ENCODE assay signal across 1 cellular context in the genomic region with DNA sequence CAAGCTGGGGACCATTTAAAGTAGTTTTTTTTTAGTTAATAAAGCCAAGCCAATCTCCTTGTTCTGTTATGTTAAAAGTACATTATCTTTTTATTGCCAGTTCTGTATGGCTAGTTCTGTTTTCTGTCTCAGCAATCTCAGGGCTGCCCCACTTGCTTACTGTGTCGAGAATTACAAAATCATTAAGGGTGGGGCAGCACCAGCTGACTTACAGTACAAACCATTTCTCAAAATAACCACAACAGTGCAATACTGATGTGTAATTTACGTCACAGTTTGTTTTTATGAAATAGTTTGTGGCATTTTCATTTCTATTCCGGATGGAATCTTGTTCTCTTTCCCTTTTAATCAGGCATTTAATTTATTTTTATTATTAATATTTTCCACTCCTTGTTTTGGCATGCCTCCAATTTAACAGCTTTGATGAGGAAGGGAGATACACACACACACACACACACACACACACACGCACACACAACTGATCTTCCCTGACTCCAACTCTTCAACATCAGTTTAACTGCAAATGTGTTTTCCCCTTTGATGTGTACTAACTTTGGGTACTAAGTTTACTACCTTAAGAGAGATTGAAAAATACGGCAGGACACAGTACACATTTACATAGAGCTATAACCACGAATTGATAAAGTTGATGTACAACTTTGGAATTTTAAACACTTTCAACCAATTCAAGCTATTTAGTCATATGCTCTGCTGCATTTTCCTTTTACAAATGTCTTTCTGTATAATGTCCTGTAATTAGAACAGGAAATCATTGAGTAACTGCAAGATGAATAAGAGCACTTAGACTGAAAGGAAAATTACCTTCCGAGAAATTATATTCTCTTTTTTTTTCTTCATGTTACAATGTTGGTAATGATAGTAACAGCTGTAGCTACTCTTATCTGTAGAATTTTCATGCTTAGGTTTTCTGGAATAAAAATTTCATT.
TF ChIP-seq lines count a peak whose summit lies in the region.

No MANE protein-coding gene starts in this region.

TF ChIP-seq in SK-N-SH treated with all-trans-retinoic acid at 6 μM for 48 hours, 23 proteins besides CTCF, POLR2A, EP300 and RAD21 (continued from another document):
- TF ChIP-seq CREB5 (CRISPR knock-in tag; IDR thresholded peaks at IDR 0.05; ENCODE audit: low read depth) (peak; percentile 57; the same call in 1 of the 2 replicates), OSR1 (CRISPR knock-in tag; IDR thresholded peaks at IDR 0.05) (no peak), GLIS3 (CRISPR knock-in tag; IDR thresholded peaks at IDR 0.05) (no peak), CSDC2 (CRISPR knock-in tag; IDR thresholded peaks at IDR 0.05) (no peak), ZFP30 (CRISPR knock-in tag; IDR thresholded peaks at IDR 0.05) (no peak), PPARA (CRISPR knock-in tag; IDR thresholded peaks at IDR 0.05; ENCODE audit: borderline replicate concordance) (no peak), SNAI2 (CRISPR knock-in tag; IDR thresholded peaks at IDR 0.05) (no peak), ARNTL (CRISPR knock-in tag; IDR thresholded peaks at IDR 0.05; ENCODE audit: borderline replicate concordance, low read depth) (no peak), ZC3H10 (CRISPR knock-in tag; IDR thresholded peaks at IDR 0.05) (peak; percentile 87), ZFP3 (CRISPR knock-in tag; IDR thresholded peaks at IDR 0.05) (no peak), RARB (CRISPR knock-in tag; IDR thresholded peaks at IDR 0.05) (no peak)
TF ChIP-seq in SK-N-SH treated with all-trans-retinoic acid at 6 μM for 48 hours: peak in this region for 6.
